ENCODE assay signal across 8 cellular contexts in genomic region chr19:19191920-19192882, GRCh38. TPM values are rescaled to one million over a fixed set of nuclear protein-coding genes. Genes with fewer than 3 reads are reported as not detected.
DNase-seq lines count a peak whose midpoint lies in the region; ATAC-seq and TF ChIP-seq lines count a peak whose summit lies in the region.

Gene BORCS8 (minus strand): TSS chr19:19192152. CDS start chr19:19192117, 35 bp downstream.
Gene RFXANK (plus strand): TSS chr19:19192258. CDS start chr19:19193947, 1,689 bp downstream.

- H3K4me3 Mint-ChIP-seq in activated T-cell treated with anti-CD3 and anti-CD28 coated beads, Interleukin-2, amount 50 U/mL, for 4 hours, result peak within 1 kb of the TSS; percentile 98

- H3K36me3 Mint-ChIP-seq in activated T-cell treated with anti-CD3 and anti-CD28 coated beads, Interleukin-2, amount 50 U/mL, for 4 hours (ENCODE audit: insufficient read depth), result peaks cover 10% of the 10 kb centered on the region

- in situ Hi-C loops in Panc1 (cut with HindIII; ENCODE audit: low pct_unique_long_range_greater_than_20kb, low sequenced_read_pairs), result no loop called here

- CTCF ChIA-PET in Panc1 (lab: Charles Lee), result no interaction called here

- TF ChIP-seq CTCF in Panc1 (IDR thresholded peaks at IDR 0.05), result no peak

- peak; percentile 82 for ATAC-seq in GM21723 (IDR thresholded peaks at IDR 0.05; ENCODE audit: unreplicated experiment)
- peak; percentile 95 for ATAC-seq in Panc1
- ATAC-seq in activated T-cell treated with anti-CD3 and anti-CD28 coated beads, Interleukin-2, amount 50 U/mL, for 4 hours, result peak; percentile 91 to 92

- peak within 1 kb of the TSS; percentile 97 to 100 for H3K9ac ChIP-seq in mucosa of rectum (ENCODE audit: low read depth in 1 of 2, low read length in 2 of 2)

- peak; percentile 62 for TF ChIP-seq POLR2A in erythroblast (IDR thresholded peaks at IDR 0.05; ENCODE audit: low read length)

- no peaks in the 10 kb centered on the region for H3K4me1 ChIP-seq in Panc1 (ENCODE audit: control insufficient read depth, insufficient read depth, low read length)
- H3K4me1 ChIP-seq in mucosa of rectum (ENCODE audit: control insufficient read depth in 2 of 2, insufficient read depth in 2 of 2, low read length in 2 of 2), result peaks cover 19 to 23% of the 10 kb centered on the region in 2 donors

- no TSS peak for BruUV-seq in Panc1 (replicated peaks; lab: Mats Ljungman, UMichigan)

- H3K27me3 Mint-ChIP-seq in activated T-cell treated with anti-CD3 and anti-CD28 coated beads, Interleukin-2, amount 50 U/mL, for 4 hours (ENCODE audit: low read depth), result no peaks in the 10 kb centered on the region

- H3K36me3 ChIP-seq in Panc1 (ENCODE audit: control insufficient read depth, insufficient read depth, low read length) (no peaks in the 10 kb centered on the region; the same call in 1 of the 2 replicates), mucosa of rectum (ENCODE audit: control insufficient read depth in 2 of 2, insufficient read depth in 2 of 2, low read length in 2 of 2) (peaks cover 5 to 7% of the 10 kb centered on the region in 2 donors)

- H3K27me3 ChIP-seq in Panc1 (ENCODE audit: control insufficient read depth, insufficient read depth, low read length), result no peaks in the 10 kb centered on the region
- H3K27me3 ChIP-seq in mucosa of rectum (ENCODE audit: control insufficient read depth in 2 of 2, insufficient read depth in 2 of 2, low read length in 2 of 2), result no peaks in the 10 kb centered on the region

- DNase-seq in DMS53 (lab: John Stamatoyannopoulos, UW) (peak; percentile 98), KG1 (lab: John Stamatoyannopoulos, UW) (peak; percentile 99), Panc1 (ENCODE audit: low read depth, low spot score) (peak; percentile 92), erythroblast (lab: John Stamatoyannopoulos, UW) (peak; percentile 99 to 100)
- DNase-seq in activated T-cell treated with anti-CD3 and anti-CD28 coated beads, Interleukin-2, amount 50 U/mL, for 4 hours, result peak; percentile 97
- DNase-seq in stimulated activated CD8-positive, alpha-beta memory T cell treated with anti-CD3 and anti-CD28 coated beads, Interleukin-4, amount 100 ng/mL, for 48 hours, result peak; percentile 99

- H3K4me1 Mint-ChIP-seq in activated T-cell treated with anti-CD3 and anti-CD28 coated beads, Interleukin-2, amount 50 U/mL, for 4 hours (ENCODE audit: low read depth), result peaks cover 45% of the 10 kb centered on the region

- no peaks in the 10 kb centered on the region for H3K9me3 ChIP-seq in Panc1 (ENCODE audit: control insufficient read depth, insufficient read depth, low read depth, low read length)
- no peaks in the 10 kb centered on the region for H3K9me3 ChIP-seq in mucosa of rectum (ENCODE audit: control insufficient read depth in 2 of 2, low read length in 2 of 2)

- H3K4me3 ChIP-seq in Panc1 (ENCODE audit: low read depth in 2 of 2, low read length in 2 of 2) (peak within 1 kb of the TSS; percentile 74 to 96), mucosa of rectum (ENCODE audit: low read length in 2 of 2) (peak within 1 kb of the TSS; percentile 93 to 97)

- intact Hi-C loops in Panc1 (cut with micrococcal nuclease; ENCODE audit: unreplicated experiment), result no loop called here

- H3K9me3 Mint-ChIP-seq in activated T-cell treated with anti-CD3 and anti-CD28 coated beads, Interleukin-2, amount 50 U/mL, for 4 hours, result no peaks in the 10 kb centered on the region

- POLR2A ChIA-PET in Panc1 (lab: Charles Lee), result interaction anchor here (0.6 to 0.7 kb wide), 2 partner anchors 12 to 20 kb away, joined by 7 read pairs; partner anchors contain the start of gene NCAN

- H3K27ac ChIP-seq in Panc1 (ENCODE audit: low read length), result peak within 1 kb of the TSS; percentile 94
- H3K27ac ChIP-seq in mucosa of rectum (ENCODE audit: low read depth in 2 of 2, low read length in 2 of 2), result peak within 1 kb of the TSS; percentile 98 to 100

RNA-seq across cellular contexts. Expression of gene BORCS8, which starts in this region (rescaled TPM):
- 37.8 TPM for total RNA-seq in Panc1 (2021; ENCODE audit: unreplicated experiment)
- 43.0 TPM for polyA plus RNA-seq in Panc1 (2012; ENCODE audit: insufficient read length)
- total RNA-seq in activated T-cell treated with anti-CD3 and anti-CD28 coated beads, Interleukin-2, amount 50 U/mL, for 4 hours, result 10 to 100 TPM; 38.0 to 43.1 (median 38.6) TPM

RNA-seq across cellular contexts. Expression of gene RFXANK, which starts in this region (rescaled TPM):
- 92.3 TPM for total RNA-seq in Panc1 (2021; ENCODE audit: unreplicated experiment)
- polyA plus RNA-seq in Panc1 (2012; ENCODE audit: insufficient read length), result 129 TPM
- total RNA-seq in activated T-cell treated with anti-CD3 and anti-CD28 coated beads, Interleukin-2, amount 50 U/mL, for 4 hours, result 100 to 1,000 TPM; 110 to 120 (median 118) TPM

Comparison
In these comparisons a context has a peak if more than half of its experiments do, and no peak if none do; other contexts are left out.
1. Peak in every context shown above with its lines: DNase-seq, ATAC-seq, H3K4me3 ChIP-seq and H3K27ac ChIP-seq.